1 cellular context compared by ENCODE assay signal in genomic region chr3:37222542-37222941, GRCh38.
TF ChIP-seq lines count a peak whose summit lies in the region.
"Not testable (repeated sequence)": the region's sequence is repeated elsewhere in the genome, so short reads cannot be mapped to it uniquely, and the experiment has no call there.

No MANE protein-coding gene starts in this region.

TF ChIP-seq in K562, 482 proteins besides CTCF, POLR2A, EP300 and RAD21:
- peak; percentile 41 for TF ChIP-seq RBM25 (IDR thresholded peaks at IDR 0.05; ENCODE audit: low read depth, low read length, severe bottlenecking)
- peak; percentile 94 for TF ChIP-seq ZNF121 (CRISPR knock-in tag; conservative IDR thresholded peaks at IDR 0.05)
- peak; percentile 59; the same call in 1 of the 2 replicates for TF ChIP-seq CEBPG (CRISPR knock-in tag; IDR thresholded peaks at IDR 0.05)
- TF ChIP-seq CEBPG (tag; conservative IDR thresholded peaks at IDR 0.05 in 1 of 2, IDR thresholded peaks at IDR 0.05 in 1 of 2), result peak; percentile 29 to 74; a peak in 2 of 4 replicates
- peak; percentile 66 for TF ChIP-seq CEBPB (tag; IDR thresholded peaks at IDR 0.05)
- peak; percentile 37; the same call in 1 of the 2 replicates for TF ChIP-seq ATF3 (IDR thresholded peaks at IDR 0.05)
- not testable (repeated sequence) for TF ChIP-seq ATF3 (CRISPR knock-in tag; conservative IDR thresholded peaks at IDR 0.05)
